In genomic region chr7:77975672-77976480, GRCh38 we compare ENCODE assay signal across 28 cellular contexts.
"Had no signal": no experiment of that assay in that cellular context is flagged by ENCODE, and none has a peak within 500 bp of the region (broad histone marks: within the 10 kb centered on the region; RNA-seq: fewer than 3 reads in every experiment).

No MANE protein-coding gene starts in this region.

- H3K27ac ChIP-seq: brain microvascular endothelial cell, ovary, prostate gland, sigmoid colon, suprapubic skin, tibial artery, upper lobe of right lung had no signal

- H3K27me3 ChIP-seq: brain microvascular endothelial cell, ovary, sigmoid colon, suprapubic skin, tibial artery, upper lobe of right lung had no signal

- H3K4me3 ChIP-seq: ovary, prostate gland, sigmoid colon, suprapubic skin, tibial artery, upper lobe of right lung had no signal

- H3K36me3 ChIP-seq: brain microvascular endothelial cell, ovary, prostate gland, sigmoid colon, suprapubic skin, tibial artery, upper lobe of right lung had no signal

- H3K9me3 Mint-ChIP-seq: activated CD4-positive, alpha-beta memory T cell treated with anti-CD3 and anti-CD28 coated beads for 36 hours; activated CD4-positive, alpha-beta T cell treated with anti-CD3 and anti-CD28 coated beads, Interleukin-2, amount 10 ng/mL, durations not matched to agents 24 days and 14 days; activated T-cell treated with anti-CD3 and anti-CD28 coated beads, Interleukin-2, amount 50 U/mL, for 24 hours; naive B cell had no signal

- H3K4me3 Mint-ChIP-seq: activated CD4-positive, alpha-beta memory T cell treated with anti-CD3 and anti-CD28 coated beads for 36 hours; activated CD4-positive, alpha-beta T cell treated with anti-CD3 and anti-CD28 coated beads, Interleukin-2, amount 10 ng/mL, durations not matched to agents 24 days and 14 days; activated T-cell treated with anti-CD3 and anti-CD28 coated beads, Interleukin-2, amount 50 U/mL, for 24 hours; immature natural killer cell; mesothelial cell of epicardium; naive B cell had no signal

- ATAC-seq: esophagus mucosa, upper lobe of right lung had no signal

- H3K27ac Mint-ChIP-seq: activated CD4-positive, alpha-beta memory T cell treated with anti-CD3 and anti-CD28 coated beads for 36 hours; activated CD4-positive, alpha-beta T cell treated with anti-CD3 and anti-CD28 coated beads, Interleukin-2, amount 10 ng/mL, durations not matched to agents 24 days and 14 days; activated T-cell treated with anti-CD3 and anti-CD28 coated beads, Interleukin-2, amount 50 U/mL, for 24 hours; immature natural killer cell; mesothelial cell of epicardium had no signal

- DNase-seq: activated CD4-positive, alpha-beta memory T cell treated with anti-CD3 and anti-CD28 coated beads for 36 hours; activated CD4-positive, alpha-beta T cell treated with anti-CD3 and anti-CD28 coated beads, Interleukin-2, amount 10 ng/mL, durations not matched to agents 24 days and 14 days; activated CD4-positive, CD25-positive, alpha-beta regulatory T cell treated with anti-CD3 and anti-CD28 coated beads, Interleukin-2, amount 50 U/mL, for 72 hours; activated CD8-positive, alpha-beta memory T cell treated with anti-CD3 and anti-CD28 coated beads, Interleukin-2, amount 50 U/mL, for 4 hours; activated gamma-delta T cell; activated naive CD4-positive, alpha-beta T cell treated with anti-CD3 and anti-CD28 coated beads, Interleukin-2, amount 50 U/mL, for 16 hours; activated T-cell treated with anti-CD3 and anti-CD28 coated beads, Interleukin-2, amount 50 U/mL, for 24 hours; amniotic stem cell; brain microvascular endothelial cell; cortex of kidney; foreskin fibroblast; head of caudate nucleus; hypothalamus; immature natural killer cell; naive B cell; ovary; retina; sigmoid colon; small intestine; stimulated activated CD4-positive, alpha-beta T cell treated with anti-CD3 and anti-CD28 coated beads, Interleukin-4, amount 100 ng/mL, for 24 hours; stimulated activated CD8-positive, alpha-beta memory T cell treated with anti-CD3 and anti-CD28 coated beads, Interleukin-4, amount 100 ng/mL, for 48 hours; stimulated activated naive CD4-positive, alpha-beta T cell; tibial artery; upper lobe of right lung had no signal

- H3K4me1 ChIP-seq: prostate gland, sigmoid colon, suprapubic skin, tibial artery, upper lobe of right lung had no signal

- H3K4me1 Mint-ChIP-seq: activated CD4-positive, alpha-beta T cell treated with anti-CD3 and anti-CD28 coated beads, Interleukin-2, amount 10 ng/mL, durations not matched to agents 24 days and 14 days; immature natural killer cell; mesothelial cell of epicardium had no signal

- H3K36me3 Mint-ChIP-seq: activated CD4-positive, alpha-beta memory T cell treated with anti-CD3 and anti-CD28 coated beads for 36 hours; mesothelial cell of epicardium; naive B cell had no signal

- H3K27me3 Mint-ChIP-seq: activated CD4-positive, alpha-beta T cell treated with anti-CD3 and anti-CD28 coated beads, Interleukin-2, amount 10 ng/mL, durations not matched to agents 24 days and 14 days; naive B cell had no signal

- H3K9me3 ChIP-seq: ovary, prostate gland, sigmoid colon, suprapubic skin, tibial artery, upper lobe of right lung had no signal
